26 cellular contexts compared by ENCODE assay signal in genomic region chr18:65415167-65415566, GRCh38.
DNase-seq lines count a peak whose midpoint lies in the region; ATAC-seq and TF ChIP-seq lines count a peak whose summit lies in the region.
"Had no signal": no experiment of that assay in that cellular context is flagged by ENCODE, and none has a peak within 500 bp of the region (broad histone marks: within the 10 kb centered on the region; RNA-seq: fewer than 3 reads in every experiment).

No MANE protein-coding gene starts in this region.

- TF ChIP-seq CTCF in astrocyte of the spinal cord (IDR thresholded peaks at IDR 0.05; ENCODE audit: low read depth, low read length) (no peak), nephron progenitor cell (IDR thresholded peaks at IDR 0.05) (no peak), right atrium auricular region (IDR thresholded peaks at IDR 0.05) (no peak)

- no peaks in the 10 kb centered on the region for H3K4me1 ChIP-seq in right atrium auricular region
- H3K4me1 ChIP-seq: A549, right lobe of liver, vagina had no signal

- H3K27me3 Mint-ChIP-seq in nephron progenitor cell (ENCODE audit: low read depth, poor library complexity): no peaks in the 10 kb centered on the region
- H3K27me3 Mint-ChIP-seq: B cell; dendritic cell treated with granulocyte-macrophage colony-stimulating factor and Interleukin-4, amounts not matched to agents 40 ng/mL and 50 ng/mL, for 4 days had no signal

- no peaks in the 10 kb centered on the region for H3K36me3 Mint-ChIP-seq in nephron progenitor cell (ENCODE audit: low read depth)

- H3K4me3 ChIP-seq in astrocyte of the spinal cord (ENCODE audit: low read depth, low read length): no peak overlapping the region
- H3K4me3 ChIP-seq in right atrium auricular region: no peak overlapping the region
- H3K4me3 ChIP-seq: A549, lung, right lobe of liver, SK-N-MC, thoracic aorta, vagina had no signal

- H3K4me3 Mint-ChIP-seq in nephron progenitor cell: no peak overlapping the region
- H3K4me3 Mint-ChIP-seq: B cell; dendritic cell treated with granulocyte-macrophage colony-stimulating factor and Interleukin-4, amounts not matched to agents 40 ng/mL and 50 ng/mL, for 4 days; T-helper 1 cell treated with Interleukin-12 subunit alpha and Interleukin-12 subunit beta and Interleukin-4 antibody, amounts not matched to agents 30 μg/mL and 1 μg/mL, for 36 hours had no signal

- H3K36me3 ChIP-seq in right atrium auricular region: no peaks in the 10 kb centered on the region
- H3K36me3 ChIP-seq: right lobe of liver, thoracic aorta, vagina had no signal

- no peak overlapping the region for H3K27ac ChIP-seq in right atrium auricular region
- H3K27ac ChIP-seq: A549, right lobe of liver, SK-N-MC, thoracic aorta, vagina had no signal

- DNase-seq in NCI-H2171 treated with DMSO at 0.1 percent for 48 hours (lab: John Stamatoyannopoulos, UW) (peak; percentile 28), NCI-H2171 (lab: John Stamatoyannopoulos, UW) (no peak), NCI-H774 (lab: John Stamatoyannopoulos, UW) (peak; percentile 28), astrocyte of the spinal cord (ENCODE audit: low read depth, low spot score) (peak; percentile 6), nephron progenitor cell (no peak), NCI-H524 (lab: John Stamatoyannopoulos, UW) (no peak), right atrium auricular region (ENCODE audit: low spot score) (no peak)
- DNase-seq: activated CD4-positive, alpha-beta T cell treated with anti-CD3 and anti-CD28 coated beads for 48 hours; activated naive CD4-positive, alpha-beta T cell treated with anti-CD3 and anti-CD28 coated beads, Interleukin-2, amount 50 U/mL, for 16 hours; kidney glomerular epithelial cell; MM.1S; NCI-H1436 treated with DMSO at 0.1 percent for 48 hours; NCI-H2227 treated with DMSO at 0.1 percent for 48 hours; posterior cingulate gyrus; right lobe of liver; stimulated activated naive CD8-positive, alpha-beta T cell treated with anti-CD3 and anti-CD28 coated beads, Interleukin-15, Interleukin-2, amounts not matched to agents 100 U/mL and 50 U/mL, for 24 hours had no signal

- peak overlapping the region; percentile 0 for H3K27ac Mint-ChIP-seq in nephron progenitor cell
- H3K27ac Mint-ChIP-seq: B cell; dendritic cell treated with granulocyte-macrophage colony-stimulating factor and Interleukin-4, amounts not matched to agents 40 ng/mL and 50 ng/mL, for 4 days; T-helper 1 cell treated with Interleukin-12 subunit alpha and Interleukin-12 subunit beta and Interleukin-4 antibody, amounts not matched to agents 30 μg/mL and 1 μg/mL, for 36 hours had no signal

- H3K4me1 Mint-ChIP-seq in nephron progenitor cell: peaks cover 10% of the 10 kb centered on the region
- H3K4me1 Mint-ChIP-seq: B cell had no signal

- peaks cover 15% of the 10 kb centered on the region for H3K9me3 Mint-ChIP-seq in nephron progenitor cell
- H3K9me3 Mint-ChIP-seq: dendritic cell treated with granulocyte-macrophage colony-stimulating factor and Interleukin-4, amounts not matched to agents 40 ng/mL and 50 ng/mL, for 4 days had no signal

- H3K27me3 ChIP-seq in right atrium auricular region: no peaks in the 10 kb centered on the region
- H3K27me3 ChIP-seq: right lobe of liver, vagina had no signal

- no peak for ATAC-seq in GM21526 (IDR thresholded peaks at IDR 0.05; ENCODE audit: low FRiP score, unreplicated experiment)
- ATAC-seq: A549; HCT116; right lobe of liver; stimulated activated naive CD8-positive, alpha-beta T cell treated with anti-CD3 and anti-CD28 coated beads, Interleukin-15, Interleukin-2, amounts not matched to agents 100 U/mL and 50 U/mL, for 24 hours had no signal

- H3K9me3 ChIP-seq in right atrium auricular region: peaks cover 3 to 15% of the 10 kb centered on the region in 2 donors
- H3K9me3 ChIP-seq: A549, right lobe of liver, thoracic aorta, vagina had no signal

- in situ Hi-C loops in astrocyte of the spinal cord (cut with HindIII; ENCODE audit: low sequenced_read_pairs): no loop called here

Comparison
In these comparisons a context has a peak if more than half of its experiments do, and no peak if none do; other contexts are left out.
1. DNase-seq: peak in NCI-H2171 treated with DMSO at 0.1 percent for 48 hours (single experiment), NCI-H774 (single experiment) and astrocyte of the spinal cord (single experiment); none in NCI-H2171 (single experiment), nephron progenitor cell (single experiment), NCI-H524 (0 of 2) and right atrium auricular region (single experiment).